In the genomic region with DNA sequence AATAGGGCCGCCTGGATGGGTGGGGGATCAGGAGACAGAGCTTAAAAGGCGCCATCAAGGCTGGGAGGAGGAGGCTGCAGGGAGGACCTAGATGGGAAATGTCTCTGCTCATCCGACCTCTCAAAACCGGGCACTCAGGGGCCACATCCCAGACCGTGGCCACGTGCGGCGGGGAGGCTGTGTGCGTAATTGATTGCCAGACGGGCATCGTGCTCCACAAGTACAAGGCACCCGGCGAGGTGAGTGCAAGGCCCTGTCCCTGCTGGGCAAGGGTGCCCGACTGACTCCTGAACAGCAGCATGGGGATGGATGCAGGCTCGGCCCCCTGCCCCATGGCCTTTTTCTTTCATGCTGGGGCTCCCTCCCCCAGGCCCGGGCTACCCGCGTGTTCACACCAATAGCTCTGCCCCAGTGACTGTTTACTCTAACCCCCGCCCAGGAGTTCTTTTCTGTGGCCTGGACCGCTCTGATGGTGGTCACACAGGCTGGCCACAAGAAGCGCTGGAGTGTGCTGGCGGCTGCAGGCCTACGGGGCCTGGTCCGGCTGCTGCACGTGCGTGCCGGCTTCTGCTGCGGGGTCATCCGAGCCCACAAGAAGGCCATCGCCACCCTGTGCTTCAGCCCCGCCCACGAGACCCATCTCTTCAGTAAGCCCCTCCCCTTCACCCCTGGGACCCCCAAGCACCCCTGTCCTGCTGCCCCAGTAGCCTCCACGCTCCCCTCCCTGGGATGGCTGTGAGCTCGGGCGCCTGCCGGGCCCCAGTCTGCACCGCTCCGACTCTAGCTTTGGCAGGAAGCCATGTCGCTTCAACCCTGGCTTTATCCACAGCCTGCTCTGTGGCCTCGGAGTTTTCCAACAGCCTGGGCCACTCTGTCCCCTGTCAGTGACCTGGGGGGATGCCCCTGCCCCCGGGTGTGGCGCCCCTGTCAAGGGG, we compare ENCODE assay signal across 17 cellular contexts. TPM values are rescaled to one million over a fixed set of nuclear protein-coding genes. Genes with fewer than 3 reads are reported as not detected.
A peak's percentile ranks its signal among the peaks of the same experiment; 100 is the strongest.
DNase-seq lines count a peak whose midpoint lies in the region; ATAC-seq and TF ChIP-seq lines count a peak whose summit lies in the region.
"Had no signal": no experiment of that assay in that cellular context is flagged by ENCODE, and none has a peak within 500 bp of the region (broad histone marks: within the 10 kb centered on the region; RNA-seq: fewer than 3 reads in every experiment).

No MANE protein-coding gene starts in this region.

- H3K9me3 ChIP-seq in left ventricle myocardium inferior (replicated peaks): no peaks in the 10 kb centered on the region
- H3K9me3 ChIP-seq in T-helper 17 cell (ENCODE audit: control insufficient read depth, low read length, poor library complexity, severe bottlenecking): no peaks in the 10 kb centered on the region
- no peaks in the 10 kb centered on the region for H3K9me3 ChIP-seq in aorta (ENCODE audit: control insufficient read depth, low read length)
- H3K9me3 ChIP-seq: body of pancreas had no signal

- no peaks in the 10 kb centered on the region for H3K27me3 Mint-ChIP-seq in T-helper 17 cell
- H3K27me3 Mint-ChIP-seq: activated naive CD4-positive, alpha-beta T cell treated with anti-CD3 and anti-CD28 coated beads, Interleukin-2, amount 50 U/mL, for 24 hours; T-cell had no signal

- no peak for ATAC-seq in left cardiac atrium
- no peak for ATAC-seq in T-helper 17 cell
- ATAC-seq in left lobe of liver: peak; percentile 31
- ATAC-seq in aorta (ENCODE audit: low FRiP score): no peak
- ATAC-seq: body of pancreas, T-cell had no signal

- peak overlapping the region; percentile 36 for H3K4me3 Mint-ChIP-seq in T-helper 17 cell
- H3K4me3 Mint-ChIP-seq: activated naive CD4-positive, alpha-beta T cell treated with anti-CD3 and anti-CD28 coated beads, Interleukin-2, amount 50 U/mL, for 24 hours; nephron progenitor cell; T-cell had no signal

- H3K27ac Mint-ChIP-seq in T-helper 17 cell: peak overlapping the region; percentile 61
- H3K27ac Mint-ChIP-seq: activated naive CD4-positive, alpha-beta T cell treated with anti-CD3 and anti-CD28 coated beads, Interleukin-2, amount 50 U/mL, for 24 hours; nephron progenitor cell; T-cell had no signal

- peaks cover 30% of the 10 kb centered on the region for H3K4me1 ChIP-seq in left ventricle myocardium inferior
- H3K4me1 ChIP-seq in aorta (ENCODE audit: control insufficient read depth in 1 of 2, insufficient read depth in 2 of 2, low read length in 2 of 2): no peaks in the 10 kb centered on the region

- H3K36me3 ChIP-seq in left ventricle myocardium inferior (peaks cover 22% of the 10 kb centered on the region), aorta (ENCODE audit: control insufficient read depth in 1 of 2, insufficient read depth in 2 of 2, low read length in 1 of 2) (no peaks in the 10 kb centered on the region)

- H3K4me3 ChIP-seq in left ventricle myocardium inferior (no peak overlapping the region), aorta (ENCODE audit: low read length in 2 of 2) (no peak overlapping the region)
- H3K4me3 ChIP-seq: body of pancreas had no signal

- no peak for TF ChIP-seq CTCF in left ventricle myocardium inferior (IDR thresholded peaks at IDR 0.05; ENCODE audit: borderline replicate concordance)

- 85 to 87% methylated on average over 42 of the region's 42 CpGs for WGBS in aorta, 2 donors

- no peaks in the 10 kb centered on the region for H3K36me3 Mint-ChIP-seq in T-helper 17 cell (ENCODE audit: low read depth)
- H3K36me3 Mint-ChIP-seq: T-cell had no signal

- H3K27me3 ChIP-seq in left ventricle myocardium inferior (ENCODE audit: low read depth): no peaks in the 10 kb centered on the region
- H3K27me3 ChIP-seq in aorta (ENCODE audit: control insufficient read depth in 1 of 2, insufficient read depth in 2 of 2, low read length in 1 of 2): no peaks in the 10 kb centered on the region
- H3K27me3 ChIP-seq: body of pancreas had no signal

- H3K4me1 Mint-ChIP-seq in T-helper 17 cell: peaks cover 17% of the 10 kb centered on the region

- DNase-seq in left cardiac atrium: peak; percentile 28
- DNase-seq in left ventricle myocardium inferior: no peak
- no peak for DNase-seq in T-helper 17 cell
- peak; percentile 77 for DNase-seq in left lobe of liver (ENCODE audit: low spot score)
- peak; percentile 47 to 76 for DNase-seq in aorta
- no peak for DNase-seq in hepatic stellate cell (ENCODE audit: low spot score)
- DNase-seq in NCI-H1417 treated with DMSO at 0.1 percent for 48 hours (lab: John Stamatoyannopoulos, UW): no peak
- DNase-seq in SHP77 treated with DMSO at 0.1 percent for 48 hours (lab: John Stamatoyannopoulos, UW): no peak
- DNase-seq: activated CD4-positive, alpha-beta T cell treated with anti-CD3 and anti-CD28 coated beads, Interleukin-2, amount 50 U/mL, for 1 hour; body of pancreas; DMS79 treated with DMSO at 0.1 percent for 48 hours; hippocampal formation; NCI-H524; stimulated activated CD4-positive, alpha-beta T cell treated with anti-CD3 and anti-CD28 coated beads, Interleukin-12 subunit alpha, Interleukin-12 subunit beta, amount 100 ng/mL, for 4 hours; T-cell had no signal

- intact Hi-C loops in left cardiac atrium (cut with DNase I) (no loop called here), left ventricle myocardium inferior (cut with micrococcal nuclease) (no loop called here), aorta (cut with DNase I) (no loop called here)

- H3K27ac ChIP-seq in left ventricle myocardium inferior (replicated peaks) (no peak overlapping the region), aorta (ENCODE audit: low read depth in 1 of 2, low read length in 2 of 2) (no peak overlapping the region)
- H3K27ac ChIP-seq: body of pancreas had no signal

RNA-seq across cellular contexts. Expression of a gene that starts 3.9 kb away (rescaled TPM):
- total RNA-seq in left cardiac atrium (10 to 100 TPM in 1 of 2 donors, 1 to 10 TPM in 1; 9.8 to 12.2 TPM), left ventricle myocardium inferior (11.2 TPM), T-helper 17 cell (10 to 100 TPM; 13.5 to 15.2 TPM), left lobe of liver (16.4 TPM), aorta (1 to 10 TPM; 8.6 to 9.4 TPM)
- polyA plus RNA-seq in aorta: 10 to 100 TPM; 13.4 to 16.5 TPM

RNA-seq across cellular contexts. Expression of a gene that starts 4.0 kb away (rescaled TPM):
- total RNA-seq in left cardiac atrium (1 to 10 TPM; 7.1 to 7.2 TPM), left ventricle myocardium inferior (6.0 TPM), T-helper 17 cell (1 to 10 TPM; 4.4 to 5.5 TPM), left lobe of liver (8.3 TPM), aorta (1 to 10 TPM; 6.1 to 8.7 TPM)
- 10 to 100 TPM in 1 of 2 donors, 1 to 10 TPM in 1; 9.1 to 10.2 TPM for polyA plus RNA-seq in aorta

RNA-seq across cellular contexts. Expression of a gene that starts 10.0 kb away (rescaled TPM):
- 10 to 100 TPM; 42.9 to 52.7 TPM for total RNA-seq in left cardiac atrium
- 55.8 TPM for total RNA-seq in left ventricle myocardium inferior
- total RNA-seq in T-helper 17 cell: 10 to 100 TPM; 35.6 to 37.9 TPM
- 29.9 TPM for total RNA-seq in left lobe of liver
- 10 to 100 TPM; 29.6 to 35.9 TPM for total RNA-seq in aorta
- 10 to 100 TPM; 90.0 to 92.9 TPM for polyA plus RNA-seq in aorta

RNA-seq across cellular contexts. Expression of a gene that starts 35.3 kb away (rescaled TPM):
- 10 to 100 TPM in 1 of 2 donors, 1 to 10 TPM in 1; 6.0 to 12.1 TPM for total RNA-seq in left cardiac atrium
- 2.6 TPM for total RNA-seq in left ventricle myocardium inferior
- 10 to 100 TPM; 33.9 to 50.5 TPM for total RNA-seq in T-helper 17 cell
- total RNA-seq in left lobe of liver: 1.9 TPM
- 10 to 100 TPM; 17.8 to 25.5 TPM for total RNA-seq in aorta
- 1 to 10 TPM; 3.1 to 7.4 TPM for polyA plus RNA-seq in aorta

RNA-seq across cellular contexts. Expression of a gene that starts 48.9 kb away (rescaled TPM):
- total RNA-seq in left cardiac atrium (10 to 100 TPM in 1 of 2 donors, 1 to 10 TPM in 1; 3.2 to 14.3 TPM), left ventricle myocardium inferior (5.7 TPM), T-helper 17 cell (10 to 100 TPM; 20.7 to 23.7 TPM), left lobe of liver (2.9 TPM), aorta (10 to 100 TPM; 44.1 to 81.9 TPM)
- 10 to 100 TPM; 14.4 to 50.9 TPM for polyA plus RNA-seq in aorta

Comparison
In these comparisons a context has a peak if more than half of its experiments do, and no peak if none do; other contexts are left out.
1. DNase-seq: peak in left cardiac atrium (single experiment), left lobe of liver (single experiment) and aorta (2 of 2); none in left ventricle myocardium inferior (single experiment), T-helper 17 cell (0 of 3), hepatic stellate cell (single experiment), NCI-H1417 treated with DMSO at 0.1 percent for 48 hours (single experiment) and SHP77 treated with DMSO at 0.1 percent for 48 hours (single experiment).